ENCODE assay signal across 16 cellular contexts in the genomic region with DNA sequence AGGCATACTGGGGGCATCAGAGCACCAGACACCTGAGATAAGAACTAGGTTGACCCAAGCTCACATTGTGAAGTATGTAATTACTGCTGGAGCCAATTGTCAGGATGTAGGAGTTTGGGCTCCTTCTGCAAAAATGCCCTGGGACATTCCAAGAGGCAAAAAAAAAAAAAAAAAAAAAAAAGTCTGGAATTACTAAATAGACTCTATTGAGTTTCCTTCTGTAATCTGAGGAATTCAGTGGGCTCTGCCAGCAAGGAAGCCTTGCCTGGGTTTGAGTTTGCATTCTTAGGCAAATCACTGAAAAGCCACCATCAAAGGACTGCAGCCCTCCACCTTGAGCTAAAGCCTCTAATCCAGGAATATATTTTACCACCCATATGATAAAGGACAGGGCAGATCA. TPM values are rescaled to one million over a fixed set of nuclear protein-coding genes. Genes with fewer than 3 reads are reported as not detected.
"Had no signal": no experiment of that assay in that cellular context is flagged by ENCODE, and none has a peak within 500 bp of the region (broad histone marks: within the 10 kb centered on the region; RNA-seq: fewer than 3 reads in every experiment).

No MANE protein-coding gene starts in this region.

- H3K27me3 ChIP-seq: brain microvascular endothelial cell, tibial nerve, uterus had no signal

- H3K4me3 ChIP-seq: tibial nerve, uterus had no signal

- H3K4me1 ChIP-seq: parathyroid adenoma, uterus had no signal

- H3K79me2 ChIP-seq: parathyroid adenoma had no signal

- H2AFZ ChIP-seq: parathyroid adenoma had no signal

- H3K27ac ChIP-seq: brain microvascular endothelial cell, parathyroid adenoma, uterus had no signal

- FAIRE-seq: keratinocyte had no signal

- H3K9me3 ChIP-seq: tibial nerve, uterus had no signal

- H3K36me3 ChIP-seq: brain microvascular endothelial cell, tibial nerve, uterus had no signal

- H3K9ac ChIP-seq: parathyroid adenoma had no signal

- DNase-seq: activated CD4-positive, alpha-beta T cell treated with anti-CD3 and anti-CD28 coated beads for 48 hours; activated CD8-positive, alpha-beta T cell treated with anti-CD3 and anti-CD28 coated beads for 36 hours; activated gamma-delta T cell; activated T-cell treated with anti-CD3 and anti-CD28 coated beads, Interleukin-2, amount 50 U/mL, for 72 hours; amniotic stem cell; brain microvascular endothelial cell; cortex of kidney; effector CD8-positive, alpha-beta T cell; left ventricle myocardium superior; naive thymus-derived CD8-positive, alpha-beta T cell; stimulated activated CD4-positive, alpha-beta T cell treated with anti-CD3 and anti-CD28 coated beads, Interleukin-2, amount 100 ng/mL, for 48 hours; stimulated activated naive CD4-positive, alpha-beta T cell; uterus had no signal

RNA-seq across cellular contexts. Expression of gene CAVIN3, which starts 8.0 kb away (rescaled TPM):
- total RNA-seq: naive thymus-derived CD8-positive, alpha-beta T cell had no signal
- polyA plus RNA-seq: naive thymus-derived CD8-positive, alpha-beta T cell had no signal
